Comparison of ENCODE assay signal across 1 cellular context in the genomic region with DNA sequence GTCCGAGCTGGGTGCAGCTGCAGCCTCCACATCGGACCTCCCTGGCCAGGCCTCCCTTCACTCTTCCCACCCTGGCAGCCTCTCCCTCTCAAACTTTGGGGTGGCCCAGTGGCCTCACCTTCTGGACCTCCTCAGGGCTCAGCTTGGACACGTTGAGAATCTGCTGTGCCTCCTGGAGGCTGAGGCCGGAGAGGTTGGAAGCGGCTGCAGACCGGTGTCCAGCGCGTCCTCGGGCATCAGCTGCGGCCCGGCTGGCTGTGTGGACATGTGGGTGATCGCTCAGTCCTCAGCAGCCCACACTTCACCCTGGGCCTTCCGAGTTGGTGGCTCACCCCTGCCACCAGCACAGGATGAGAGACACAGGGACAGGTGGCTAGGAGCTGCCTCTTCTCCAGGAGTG.
TF ChIP-seq lines count a peak whose summit lies in the region.

No MANE protein-coding gene starts in this region.

TF ChIP-seq in HEK293, 187 proteins besides CTCF, POLR2A, EP300 and RAD21 (continued from another document):
- TF ChIP-seq, protein P1, sequence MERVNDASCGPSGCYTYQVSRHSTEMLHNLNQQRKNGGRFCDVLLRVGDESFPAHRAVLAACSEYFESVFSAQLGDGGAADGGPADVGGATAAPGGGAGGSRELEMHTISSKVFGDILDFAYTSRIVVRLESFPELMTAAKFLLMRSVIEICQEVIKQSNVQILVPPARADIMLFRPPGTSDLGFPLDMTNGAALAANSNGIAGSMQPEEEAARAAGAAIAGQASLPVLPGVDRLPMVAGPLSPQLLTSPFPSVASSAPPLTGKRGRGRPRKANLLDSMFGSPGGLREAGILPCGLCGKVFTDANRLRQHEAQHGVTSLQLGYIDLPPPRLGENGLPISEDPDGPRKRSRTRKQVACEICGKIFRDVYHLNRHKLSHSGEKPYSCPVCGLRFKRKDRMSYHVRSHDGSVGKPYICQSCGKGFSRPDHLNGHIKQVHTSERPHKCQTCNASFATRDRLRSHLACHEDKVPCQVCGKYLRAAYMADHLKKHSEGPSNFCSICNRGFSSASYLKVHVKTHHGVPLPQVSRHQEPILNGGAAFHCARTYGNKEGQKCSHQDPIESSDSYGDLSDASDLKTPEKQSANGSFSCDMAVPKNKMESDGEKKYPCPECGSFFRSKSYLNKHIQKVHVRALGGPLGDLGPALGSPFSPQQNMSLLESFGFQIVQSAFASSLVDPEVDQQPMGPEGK (tag by site-specific recombination; IDR thresholded peaks at IDR 0.05): no peak
- TF ChIP-seq SCRT1 (tag by site-specific recombination; IDR thresholded peaks at IDR 0.05; ENCODE audit: borderline replicate concordance) (no peak), ZNF776 (tag by site-specific recombination; IDR thresholded peaks at IDR 0.05; ENCODE audit: borderline replicate concordance) (no peak), ZNF184 (tag by site-specific recombination; IDR thresholded peaks at IDR 0.05) (no peak), ZNF175 (tag by site-specific recombination; IDR thresholded peaks at IDR 0.05) (no peak), ZNF830 (tag by site-specific recombination; IDR thresholded peaks at IDR 0.05; ENCODE audit: low read depth) (no peak), ZNF701 (tag by site-specific recombination; IDR thresholded peaks at IDR 0.05) (no peak), YY2 (tag by site-specific recombination; IDR thresholded peaks at IDR 0.05) (no peak), MYNN (tag by site-specific recombination; IDR thresholded peaks at IDR 0.05; ENCODE audit: borderline replicate concordance) (no peak), GLIS2 (tag by site-specific recombination; IDR thresholded peaks at IDR 0.05) (no peak), ZFP69B (tag by site-specific recombination; IDR thresholded peaks at IDR 0.05) (no peak), ZNF621 (tag by site-specific recombination; IDR thresholded peaks at IDR 0.05) (no peak), ZNF223 (tag by site-specific recombination; IDR thresholded peaks at IDR 0.05) (no peak)
- TF ChIP-seq, protein P2, sequence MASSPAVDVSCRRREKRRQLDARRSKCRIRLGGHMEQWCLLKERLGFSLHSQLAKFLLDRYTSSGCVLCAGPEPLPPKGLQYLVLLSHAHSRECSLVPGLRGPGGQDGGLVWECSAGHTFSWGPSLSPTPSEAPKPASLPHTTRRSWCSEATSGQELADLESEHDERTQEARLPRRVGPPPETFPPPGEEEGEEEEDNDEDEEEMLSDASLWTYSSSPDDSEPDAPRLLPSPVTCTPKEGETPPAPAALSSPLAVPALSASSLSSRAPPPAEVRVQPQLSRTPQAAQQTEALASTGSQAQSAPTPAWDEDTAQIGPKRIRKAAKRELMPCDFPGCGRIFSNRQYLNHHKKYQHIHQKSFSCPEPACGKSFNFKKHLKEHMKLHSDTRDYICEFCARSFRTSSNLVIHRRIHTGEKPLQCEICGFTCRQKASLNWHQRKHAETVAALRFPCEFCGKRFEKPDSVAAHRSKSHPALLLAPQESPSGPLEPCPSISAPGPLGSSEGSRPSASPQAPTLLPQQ (tag by site-specific recombination; IDR thresholded peaks at IDR 0.05): no peak
- TF ChIP-seq, protein P3, sequence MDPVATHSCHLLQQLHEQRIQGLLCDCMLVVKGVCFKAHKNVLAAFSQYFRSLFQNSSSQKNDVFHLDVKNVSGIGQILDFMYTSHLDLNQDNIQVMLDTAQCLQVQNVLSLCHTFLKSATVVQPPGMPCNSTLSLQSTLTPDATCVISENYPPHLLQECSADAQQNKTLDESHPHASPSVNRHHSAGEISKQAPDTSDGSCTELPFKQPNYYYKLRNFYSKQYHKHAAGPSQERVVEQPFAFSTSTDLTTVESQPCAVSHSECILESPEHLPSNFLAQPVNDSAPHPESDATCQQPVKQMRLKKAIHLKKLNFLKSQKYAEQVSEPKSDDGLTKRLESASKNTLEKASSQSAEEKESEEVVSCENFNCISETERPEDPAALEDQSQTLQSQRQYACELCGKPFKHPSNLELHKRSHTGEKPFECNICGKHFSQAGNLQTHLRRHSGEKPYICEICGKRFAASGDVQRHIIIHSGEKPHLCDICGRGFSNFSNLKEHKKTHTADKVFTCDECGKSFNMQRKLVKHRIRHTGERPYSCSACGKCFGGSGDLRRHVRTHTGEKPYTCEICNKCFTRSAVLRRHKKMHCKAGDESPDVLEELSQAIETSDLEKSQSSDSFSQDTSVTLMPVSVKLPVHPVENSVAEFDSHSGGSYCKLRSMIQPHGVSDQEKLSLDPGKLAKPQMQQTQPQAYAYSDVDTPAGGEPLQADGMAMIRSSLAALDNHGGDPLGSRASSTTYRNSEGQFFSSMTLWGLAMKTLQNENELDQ (tag by site-specific recombination; IDR thresholded peaks at IDR 0.05; ENCODE audit: low read depth): no peak
- TF ChIP-seq, protein P4, sequence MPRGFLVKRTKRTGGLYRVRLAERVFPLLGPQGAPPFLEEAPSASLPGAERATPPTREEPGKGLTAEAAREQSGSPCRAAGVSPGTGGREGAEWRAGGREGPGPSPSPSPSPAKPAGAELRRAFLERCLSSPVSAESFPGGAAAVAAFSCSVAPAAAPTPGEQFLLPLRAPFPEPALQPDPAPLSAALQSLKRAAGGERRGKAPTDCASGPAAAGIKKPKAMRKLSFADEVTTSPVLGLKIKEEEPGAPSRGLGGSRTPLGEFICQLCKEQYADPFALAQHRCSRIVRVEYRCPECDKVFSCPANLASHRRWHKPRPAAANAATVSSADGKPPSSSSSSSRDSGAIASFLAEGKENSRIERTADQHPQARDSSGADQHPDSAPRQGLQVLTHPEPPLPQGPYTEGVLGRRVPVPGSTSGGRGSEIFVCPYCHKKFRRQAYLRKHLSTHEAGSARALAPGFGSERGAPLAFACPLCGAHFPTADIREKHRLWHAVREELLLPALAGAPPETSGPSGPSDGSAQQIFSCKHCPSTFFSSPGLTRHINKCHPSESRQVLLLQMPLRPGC (tag by site-specific recombination; IDR thresholded peaks at IDR 0.05): no peak
- TF ChIP-seq, protein P5, sequence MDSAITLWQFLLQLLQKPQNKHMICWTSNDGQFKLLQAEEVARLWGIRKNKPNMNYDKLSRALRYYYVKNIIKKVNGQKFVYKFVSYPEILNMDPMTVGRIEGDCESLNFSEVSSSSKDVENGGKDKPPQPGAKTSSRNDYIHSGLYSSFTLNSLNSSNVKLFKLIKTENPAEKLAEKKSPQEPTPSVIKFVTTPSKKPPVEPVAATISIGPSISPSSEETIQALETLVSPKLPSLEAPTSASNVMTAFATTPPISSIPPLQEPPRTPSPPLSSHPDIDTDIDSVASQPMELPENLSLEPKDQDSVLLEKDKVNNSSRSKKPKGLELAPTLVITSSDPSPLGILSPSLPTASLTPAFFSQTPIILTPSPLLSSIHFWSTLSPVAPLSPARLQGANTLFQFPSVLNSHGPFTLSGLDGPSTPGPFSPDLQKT (IDR thresholded peaks at IDR 0.05; ENCODE audit: borderline replicate concordance, low read depth, low read length): no peak
